8 cellular contexts compared by ENCODE assay signal in genomic region chr1:230067871-230068814, GRCh38. TPM values are rescaled to one million over a fixed set of nuclear protein-coding genes. Genes with fewer than 3 reads are reported as not detected.
DNase-seq lines count a peak whose midpoint lies in the region; ATAC-seq and TF ChIP-seq lines count a peak whose summit lies in the region.

No MANE protein-coding gene starts in this region.

- H3K4me3 ChIP-seq in AG04450 (ENCODE audit: low read depth, low read length) (peak overlapping the region; percentile 86), SU-DHL-6 (ENCODE audit: insufficient read depth, low read length, poor library complexity, severe bottlenecking) (peak overlapping the region; percentile 90), breast epithelium (peak overlapping the region; percentile 86 to 96 (median 90)), gastrocnemius medialis (peak overlapping the region; percentile 73 to 88 (median 80))

- ATAC-seq in gastrocnemius medialis, result peak; percentile 13 to 23
- no peak for ATAC-seq in GM21360 (IDR thresholded peaks at IDR 0.05; ENCODE audit: unreplicated experiment)

- in situ Hi-C loops in gastrocnemius medialis (cut with MboI; ENCODE audit: low sequenced_read_pairs in 4 of 4), result no loop called here

- peak overlapping the region; percentile 85 for H3K9ac ChIP-seq in SU-DHL-6 (ENCODE audit: low read length)

- H3K4me1 ChIP-seq in breast epithelium, result no peaks in the 10 kb centered on the region
- peaks cover 56 to 57% of the 10 kb centered on the region in 2 donors for H3K4me1 ChIP-seq in gastrocnemius medialis

- peaks cover 0 to 9% (median 5%) of the 10 kb centered on the region in 3 donors for H3K27me3 Mint-ChIP-seq in immature natural killer cell (ENCODE audit: low read depth in 3 of 3)

- peak overlapping the region; percentile 83 to 91 (median 86) for H3K4me3 Mint-ChIP-seq in immature natural killer cell

- H3K36me3 ChIP-seq in SU-DHL-6 (ENCODE audit: low read length), result no peaks in the 10 kb centered on the region
- H3K36me3 ChIP-seq in breast epithelium, result no peaks in the 10 kb centered on the region
- no peaks in the 10 kb centered on the region for H3K36me3 ChIP-seq in gastrocnemius medialis

- intact Hi-C loops in breast epithelium (cut with DNase I; ENCODE audit: low total_unique reads) (no loop called here), gastrocnemius medialis (cut with DNase I; ENCODE audit: low total_unique reads) (loop anchor here (1.0 to 5.0 kb wide), 8 partner anchors 37 to 511 kb away; partner anchors contain the start of genes ABCB10, TAF5L and URB2)

- H3K9me3 Mint-ChIP-seq in immature natural killer cell, result no peaks in the 10 kb centered on the region

- TF ChIP-seq POLR2A in breast epithelium (IDR thresholded peaks at IDR 0.05), result no peak
- TF ChIP-seq POLR2A in gastrocnemius medialis (IDR thresholded peaks at IDR 0.05), result no peak

- H3K27me3 ChIP-seq in AG04450 (ENCODE audit: control insufficient read depth, insufficient read depth, low read length) (no peaks in the 10 kb centered on the region), SU-DHL-6 (ENCODE audit: low read length) (no peaks in the 10 kb centered on the region), breast epithelium (no peaks in the 10 kb centered on the region), gastrocnemius medialis (no peaks in the 10 kb centered on the region)

- H3K9me3 ChIP-seq in AG04450 (ENCODE audit: control insufficient read depth, insufficient read depth, low read length) (peaks cover 2% of the 10 kb centered on the region), SU-DHL-6 (ENCODE audit: insufficient read depth, low read length) (0 out of 2 replicates have a peak, but pooled peaks cover 4% of the 10 kb centered on the region), breast epithelium (no peaks in the 10 kb centered on the region), gastrocnemius medialis (no peaks in the 10 kb centered on the region)

- TF ChIP-seq CTCF in AG04450 (IDR thresholded peaks at IDR 0.05; ENCODE audit: low read depth, low read length), result peak; percentile 20; the same call in 1 of the 2 replicates
- TF ChIP-seq CTCF in GM20000 (IDR thresholded peaks at IDR 0.05; ENCODE audit: extremely low read depth, missing control alignments), result no peak
- TF ChIP-seq CTCF in SU-DHL-6 (IDR thresholded peaks at IDR 0.05; ENCODE audit: insufficient read depth, low read length, poor library complexity, severe bottlenecking), result no peak
- peak in 1 of 3 donors; percentile 9 for TF ChIP-seq CTCF in breast epithelium (IDR thresholded peaks at IDR 0.05)
- TF ChIP-seq CTCF in gastrocnemius medialis (IDR thresholded peaks at IDR 0.05 in 4 of 5, conservative IDR thresholded peaks at IDR 0.05 in 1 of 5), result no peak

- peak overlapping the region; percentile 75 to 90 (median 84) for H3K27ac Mint-ChIP-seq in immature natural killer cell

- no peaks in the 10 kb centered on the region for H3K36me3 Mint-ChIP-seq in immature natural killer cell

- H3K9me2 ChIP-seq in SU-DHL-6 (replicated peaks; ENCODE audit: insufficient read depth, low read length), result no peaks in the 10 kb centered on the region

- POLR2A ChIA-PET in AG04450 (lab: Yijun Ruan, JAX), result interaction anchor here (0.9 kb wide), 1 partner anchor 10 kb away, joined by 3 read pairs; no protein-coding TSS in a partner anchor

- peaks cover 21 to 53% of the 10 kb centered on the region in 2 donors for H3K4me1 Mint-ChIP-seq in immature natural killer cell

- no peaks in the 10 kb centered on the region; the same call in 1 of the 2 replicates for H3K79me2 ChIP-seq in SU-DHL-6 (ENCODE audit: insufficient read depth, low read length)

- H3K4me2 ChIP-seq in SU-DHL-6 (ENCODE audit: low read depth, low read length, poor library complexity, severe bottlenecking), result peak overlapping the region; percentile 66

- no peak for DNase-seq in AG04450 (ENCODE audit: low read depth, low spot score)
- DNase-seq in GM20000 (ENCODE audit: low spot score), result peak; percentile 62
- peak in 1 of 2 donors; percentile 19 for DNase-seq in breast epithelium (ENCODE audit: low spot score in 2 of 2)
- peak; percentile 27 to 32 (median 31) for DNase-seq in immature natural killer cell
- no peak for DNase-seq in gastrocnemius medialis
- no peak for DNase-seq in NCI-H345 (lab: John Stamatoyannopoulos, UW)

- H4K20me1 ChIP-seq in SU-DHL-6 (ENCODE audit: low read depth, low read length), result peaks cover 5% of the 10 kb centered on the region

- peak overlapping the region; percentile 88 for H2AFZ ChIP-seq in SU-DHL-6 (ENCODE audit: low read depth, low read length, severe bottlenecking)

- H3K27ac ChIP-seq in AG04450 (ENCODE audit: low read depth, low read length), result peak overlapping the region; percentile 54
- no peak overlapping the region for H3K27ac ChIP-seq in SU-DHL-6 (ENCODE audit: low read depth, low read length)
- peak overlapping the region; percentile 84 to 97 for H3K27ac ChIP-seq in breast epithelium
- peak overlapping the region; percentile 90 to 97 (median 97) for H3K27ac ChIP-seq in gastrocnemius medialis

- peaks cover 24% of the 10 kb centered on the region for H3F3A ChIP-seq in SU-DHL-6 (ENCODE audit: insufficient read depth)

- CTCF ChIA-PET in AG04450 (lab: Charles Lee), result no interaction called here

RNA-seq across cellular contexts. Expression of gene GALNT2, which starts 1.1 kb away (rescaled TPM):
- polyA plus RNA-seq in AG04450 (2011; rRNA removed) (119 and 121 TPM in 2 replicates), immature natural killer cell (10 to 100 TPM; 18.5 to 30.0 (median 22.5) TPM)
- 96.5 and 108 TPM in 2 replicates for polyA minus RNA-seq in AG04450 (2011; rRNA and poly(A)+ RNA removed)
- total RNA-seq in breast epithelium (10 to 100 TPM; 27.4 to 53.0 (median 42.6) TPM), gastrocnemius medialis (100 to 1,000 TPM in 1 of 4 donors, 10 to 100 TPM in 3; 73.7 to 106 (median 78.3) TPM)

Comparison
In these comparisons a context has a peak if more than half of its experiments do, and no peak if none do; other contexts are left out.
1. DNase-seq: peak in GM20000 (single experiment) and immature natural killer cell (3 of 3); none in AG04450 (single experiment), gastrocnemius medialis (0 of 2) and NCI-H345 (single experiment).
2. Peak in every context shown above with its lines, with median percentiles within 50 percentile points of each other: H3K4me3 ChIP-seq.